Comparison of ENCODE assay signal across 1 cellular context in genomic region chr11:46295312-46295995, GRCh38.
TF ChIP-seq lines count a peak whose summit lies in the region.

No MANE protein-coding gene starts in this region.

TF ChIP-seq in K562, 482 proteins besides CTCF, POLR2A, EP300 and RAD21 (continued from another document and continues in another):
- TF ChIP-seq RREB1 (CRISPR knock-in tag; IDR thresholded peaks at IDR 0.05) (peak; percentile 66; the same call in 1 of the 2 replicates), MTA3 (IDR thresholded peaks at IDR 0.05; ENCODE audit: borderline replicate concordance) (peak; percentile 62; the same call in 1 of the 2 replicates), ZNF766 (CRISPR knock-in tag; conservative IDR thresholded peaks at IDR 0.05) (0 out of 2 replicates have a peak, but pooled peaks have one; percentile 41), POLR2G (IDR thresholded peaks at IDR 0.05; ENCODE audit: low read depth, low read length) (peak; percentile 91), NONO (IDR thresholded peaks at IDR 0.05; ENCODE audit: low read depth in 2 of 2, low read length in 1 of 2) (no peak), THAP12 (CRISPR knock-in tag; IDR thresholded peaks at IDR 0.05) (peak; percentile 36), TCFL5 (CRISPR knock-in tag; conservative IDR thresholded peaks at IDR 0.05) (no peak), MNT (conservative IDR thresholded peaks at IDR 0.05) (peak; percentile 58 to 76; a peak in 3 of 4 replicates), KAT7 (CRISPR knock-in tag; IDR thresholded peaks at IDR 0.05; ENCODE audit: borderline replicate concordance) (no peak; the same call in 1 of the 2 replicates), JUND (IDR thresholded peaks at IDR 0.05; ENCODE audit: borderline replicate concordance, low read depth, low read length) (no peak), JUND (tag; IDR thresholded peaks at IDR 0.05; ENCODE audit: borderline replicate concordance, low read depth, low read length) (no peak; the same call in 2 of the 3 replicates), RNF2 (IDR thresholded peaks at IDR 0.05) (0 out of 2 replicates have a peak, but pooled peaks have one; percentile 29), TSC22D4 (tag; IDR thresholded peaks at IDR 0.05) (no peak), TBP (optimal IDR thresholded peaks at IDR 0.05; ENCODE audit: low read depth, low read length) (no peak), PHF21A (IDR thresholded peaks at IDR 0.05; ENCODE audit: borderline replicate concordance, low read depth) (no peak), TFAP4 (CRISPR knock-in tag; IDR thresholded peaks at IDR 0.05; ENCODE audit: borderline replicate concordance) (peak; percentile 85), NFE2L1 (tag; IDR thresholded peaks at IDR 0.05; ENCODE audit: borderline replicate concordance, low read depth) (no peak), KDM5B (IDR thresholded peaks at IDR 0.05; ENCODE audit: insufficient replicate concordance, low read depth, low read length) (peak; percentile 53), GABPB1 (CRISPR knock-in tag; IDR thresholded peaks at IDR 0.05) (no peak), ZNF175 (CRISPR knock-in tag; IDR thresholded peaks at IDR 0.05; ENCODE audit: low read depth) (no peak), NFYB (IDR thresholded peaks at IDR 0.05; ENCODE audit: extremely low read depth, insufficient read length) (peak; percentile 89), SUPT5H (IDR thresholded peaks at IDR 0.05) (peak; percentile 73), CBX3 (IDR thresholded peaks at IDR 0.05; ENCODE audit: borderline replicate concordance in 1 of 2, low read length in 2 of 2) (peak in 1 of 2 experiments; percentile 27; a peak in 1 of 3 replicates), YY1 (IDR thresholded peaks at IDR 0.05; ENCODE audit: borderline replicate concordance in 1 of 3, control insufficient read depth in 1 of 3, extremely low read depth in 1 of 3, insufficient read depth in 3 of 3, insufficient read length in 1 of 3, insufficient replicate concordance in 2 of 3, low read depth in 1 of 3, low read length in 2 of 3) (peak in 2 of 3 experiments; percentile 37 to 84), ZNF23 (CRISPR knock-in tag; IDR thresholded peaks at IDR 0.05) (no peak), ZNF830 (CRISPR knock-in tag; IDR thresholded peaks at IDR 0.05) (no peak), ZBTB33 (CRISPR knock-in tag; IDR thresholded peaks at IDR 0.05) (no peak), L3MBTL2 (IDR thresholded peaks at IDR 0.05) (peak; percentile 88), ZNF644 (tag; IDR thresholded peaks at IDR 0.05; ENCODE audit: low read depth) (no peak), RBM22 (IDR thresholded peaks at IDR 0.05; ENCODE audit: low read depth, low read length, poor library complexity, severe bottlenecking) (peak; percentile 56), EHMT2 (IDR thresholded peaks at IDR 0.05) (no peak), TCF3 (CRISPR knock-in tag; IDR thresholded peaks at IDR 0.05) (peak; percentile 35; the same call in 1 of the 2 replicates), ZNF586 (CRISPR knock-in tag; conservative IDR thresholded peaks at IDR 0.05) (no peak), XRCC4 (IDR thresholded peaks at IDR 0.05; ENCODE audit: extremely low read depth, insufficient read depth, insufficient read length) (no peak), BCOR (IDR thresholded peaks at IDR 0.05) (no peak)
- TF ChIP-seq, protein P1, sequence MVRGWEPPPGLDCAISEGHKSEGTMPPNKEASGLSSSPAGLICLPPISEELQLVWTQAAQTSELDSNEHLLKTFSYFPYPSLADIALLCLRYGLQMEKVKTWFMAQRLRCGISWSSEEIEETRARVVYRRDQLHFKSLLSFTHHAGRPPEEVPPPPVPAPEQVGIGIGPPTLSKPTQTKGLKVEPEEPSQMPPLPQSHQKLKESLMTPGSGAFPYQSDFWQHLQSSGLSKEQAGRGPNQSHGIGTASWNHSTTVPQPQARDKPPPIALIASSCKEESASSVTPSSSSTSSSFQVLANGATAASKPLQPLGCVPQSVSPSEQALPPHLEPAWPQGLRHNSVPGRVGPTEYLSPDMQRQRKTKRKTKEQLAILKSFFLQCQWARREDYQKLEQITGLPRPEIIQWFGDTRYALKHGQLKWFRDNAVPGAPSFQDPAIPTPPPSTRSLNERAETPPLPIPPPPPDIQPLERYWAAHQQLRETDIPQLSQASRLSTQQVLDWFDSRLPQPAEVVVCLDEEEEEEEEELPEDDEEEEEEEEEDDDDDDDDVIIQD (CRISPR knock-in tag; IDR thresholded peaks at IDR 0.05): 0 out of 2 replicates have a peak, but pooled peaks have one; percentile 61
- TF ChIP-seq, protein P2, sequence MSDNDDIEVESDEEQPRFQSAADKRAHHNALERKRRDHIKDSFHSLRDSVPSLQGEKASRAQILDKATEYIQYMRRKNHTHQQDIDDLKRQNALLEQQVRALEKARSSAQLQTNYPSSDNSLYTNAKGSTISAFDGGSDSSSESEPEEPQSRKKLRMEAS (CRISPR knock-in tag; IDR thresholded peaks at IDR 0.05): peak; percentile 59
- TF ChIP-seq, protein P3, sequence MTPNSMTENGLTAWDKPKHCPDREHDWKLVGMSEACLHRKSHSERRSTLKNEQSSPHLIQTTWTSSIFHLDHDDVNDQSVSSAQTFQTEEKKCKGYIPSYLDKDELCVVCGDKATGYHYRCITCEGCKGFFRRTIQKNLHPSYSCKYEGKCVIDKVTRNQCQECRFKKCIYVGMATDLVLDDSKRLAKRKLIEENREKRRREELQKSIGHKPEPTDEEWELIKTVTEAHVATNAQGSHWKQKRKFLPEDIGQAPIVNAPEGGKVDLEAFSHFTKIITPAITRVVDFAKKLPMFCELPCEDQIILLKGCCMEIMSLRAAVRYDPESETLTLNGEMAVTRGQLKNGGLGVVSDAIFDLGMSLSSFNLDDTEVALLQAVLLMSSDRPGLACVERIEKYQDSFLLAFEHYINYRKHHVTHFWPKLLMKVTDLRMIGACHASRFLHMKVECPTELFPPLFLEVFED (CRISPR knock-in tag; conservative IDR thresholded peaks at IDR 0.05): 0 out of 2 replicates have a peak, but pooled peaks have one; percentile 29
- TF ChIP-seq, protein P4, sequence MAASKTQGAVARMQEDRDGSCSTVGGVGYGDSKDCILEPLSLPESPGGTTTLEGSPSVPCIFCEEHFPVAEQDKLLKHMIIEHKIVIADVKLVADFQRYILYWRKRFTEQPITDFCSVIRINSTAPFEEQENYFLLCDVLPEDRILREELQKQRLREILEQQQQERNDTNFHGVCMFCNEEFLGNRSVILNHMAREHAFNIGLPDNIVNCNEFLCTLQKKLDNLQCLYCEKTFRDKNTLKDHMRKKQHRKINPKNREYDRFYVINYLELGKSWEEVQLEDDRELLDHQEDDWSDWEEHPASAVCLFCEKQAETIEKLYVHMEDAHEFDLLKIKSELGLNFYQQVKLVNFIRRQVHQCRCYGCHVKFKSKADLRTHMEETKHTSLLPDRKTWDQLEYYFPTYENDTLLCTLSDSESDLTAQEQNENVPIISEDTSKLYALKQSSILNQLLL (CRISPR knock-in tag; IDR thresholded peaks at IDR 0.05; ENCODE audit: borderline replicate concordance): no peak
- TF ChIP-seq, protein P5, sequence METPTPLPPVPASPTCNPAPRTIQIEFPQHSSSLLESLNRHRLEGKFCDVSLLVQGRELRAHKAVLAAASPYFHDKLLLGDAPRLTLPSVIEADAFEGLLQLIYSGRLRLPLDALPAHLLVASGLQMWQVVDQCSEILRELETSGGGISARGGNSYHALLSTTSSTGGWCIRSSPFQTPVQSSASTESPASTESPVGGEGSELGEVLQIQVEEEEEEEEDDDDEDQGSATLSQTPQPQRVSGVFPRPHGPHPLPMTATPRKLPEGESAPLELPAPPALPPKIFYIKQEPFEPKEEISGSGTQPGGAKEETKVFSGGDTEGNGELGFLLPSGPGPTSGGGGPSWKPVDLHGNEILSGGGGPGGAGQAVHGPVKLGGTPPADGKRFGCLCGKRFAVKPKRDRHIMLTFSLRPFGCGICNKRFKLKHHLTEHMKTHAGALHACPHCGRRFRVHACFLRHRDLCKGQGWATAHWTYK (CRISPR knock-in tag; IDR thresholded peaks at IDR 0.05): peak; percentile 43; the same call in 1 of the 2 replicates
- TF ChIP-seq, protein P6, sequence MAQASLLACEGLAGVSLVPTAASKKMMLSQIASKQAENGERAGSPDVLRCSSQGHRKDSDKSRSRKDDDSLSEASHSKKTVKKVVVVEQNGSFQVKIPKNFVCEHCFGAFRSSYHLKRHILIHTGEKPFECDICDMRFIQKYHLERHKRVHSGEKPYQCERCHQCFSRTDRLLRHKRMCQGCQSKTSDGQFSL (CRISPR knock-in tag; IDR thresholded peaks at IDR 0.05): no peak
- TF ChIP-seq, protein P6 (tag; IDR thresholded peaks at IDR 0.05): no peak
